In the genomic region with DNA sequence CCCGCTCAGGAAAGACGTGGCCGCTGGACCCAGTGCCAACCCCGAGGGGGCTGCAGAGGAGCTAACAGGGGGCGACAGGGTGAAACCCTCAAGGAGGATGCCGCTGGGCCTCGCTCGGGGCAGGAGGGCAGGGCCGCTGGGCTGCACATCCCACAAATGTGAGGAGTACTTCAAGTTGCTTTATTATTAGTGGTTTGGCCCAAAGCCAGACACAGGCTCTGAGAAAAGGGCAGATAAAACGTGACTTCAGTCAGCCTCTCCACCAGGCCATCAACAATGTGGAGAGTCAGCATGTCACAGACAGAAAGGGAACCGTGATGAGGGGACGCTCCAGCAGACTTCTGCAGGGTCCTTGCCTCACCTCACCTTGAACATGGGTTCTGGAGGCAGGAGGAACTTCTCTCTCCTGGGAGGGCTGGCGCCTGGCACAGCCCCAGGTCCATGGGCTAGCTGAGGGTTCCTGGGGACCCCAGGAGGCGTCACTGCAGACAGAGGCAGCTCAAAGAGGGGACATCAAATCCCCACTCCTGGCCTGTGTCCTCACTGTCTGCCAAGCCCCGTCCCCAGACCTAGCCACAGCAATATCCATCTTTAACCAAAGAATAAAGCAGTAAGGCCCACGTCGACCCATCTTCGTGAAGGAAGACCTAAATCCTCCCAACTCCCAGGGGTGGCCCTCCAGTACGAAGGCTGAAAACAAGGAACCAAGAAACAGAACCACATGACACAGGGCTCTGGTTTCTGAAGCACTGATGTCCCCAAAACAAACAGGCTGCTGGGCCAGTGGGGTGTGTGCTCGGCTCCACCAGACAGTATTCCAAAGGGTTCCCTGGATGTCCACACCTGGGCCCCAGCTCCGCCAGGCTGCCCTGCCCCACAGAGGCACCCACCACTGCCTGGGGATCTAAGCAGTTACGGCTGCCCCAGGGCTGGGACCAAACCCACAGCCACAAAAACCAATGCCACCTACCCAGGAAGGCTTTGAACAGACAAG, we compare ENCODE assay signal across 10 cellular contexts. TPM values are rescaled to one million over a fixed set of nuclear protein-coding genes. Genes with fewer than 3 reads are reported as not detected.
DNase-seq lines count a peak whose midpoint lies in the region; ATAC-seq and TF ChIP-seq lines count a peak whose summit lies in the region.
"Had no signal": no experiment of that assay in that cellular context is flagged by ENCODE, and none has a peak within 500 bp of the region (broad histone marks: within the 10 kb centered on the region; RNA-seq: fewer than 3 reads in every experiment).

No MANE protein-coding gene starts in this region.

- 0 out of 2 replicates have a peak, but pooled peaks cover 2% of the 10 kb centered on the region for H3K27me3 ChIP-seq in OCI-LY3 (ENCODE audit: low read depth, low read length)
- no peaks in the 10 kb centered on the region for H3K27me3 ChIP-seq in stomach
- H3K27me3 ChIP-seq: upper lobe of right lung had no signal

- DNase-seq in HS-27A (ENCODE audit: low read depth): peak; percentile 58
- DNase-seq in fibroblast of pulmonary artery (ENCODE audit: low read depth): peak; percentile 53
- DNase-seq in stomach: peak; percentile 40
- DNase-seq in stimulated activated CD4-positive, alpha-beta T cell treated with anti-CD3 and anti-CD28 coated beads, Interleukin-4, amount 100 ng/mL, for 24 hours: no peak
- DNase-seq in GM20000 (ENCODE audit: low spot score): no peak
- DNase-seq: NCI-H1436, upper lobe of right lung had no signal

- H3K4me2 ChIP-seq in OCI-LY3 (ENCODE audit: low read length): peak overlapping the region; percentile 65

- 57 to 61% (median 59%) methylated on average over 17 to 22 of the region's 22 CpGs for WGBS in stomach, 5 donors

- peak overlapping the region; percentile 31 for H3K4me3 ChIP-seq in OCI-LY3 (ENCODE audit: low read length)
- H3K4me3 ChIP-seq in fibroblast of pulmonary artery (replicated peaks; ENCODE audit: low read depth, low read length): no peak overlapping the region
- no peak overlapping the region for H3K4me3 ChIP-seq in stomach
- H3K4me3 ChIP-seq: upper lobe of right lung had no signal

- no peak for ATAC-seq in HG03135 (IDR thresholded peaks at IDR 0.05; ENCODE audit: unreplicated experiment)
- ATAC-seq: esophagus mucosa, upper lobe of right lung had no signal

- TF ChIP-seq EP300 in stomach (IDR thresholded peaks at IDR 0.05): no peak

- TF ChIP-seq CTCF in OCI-LY3 (IDR thresholded peaks at IDR 0.05; ENCODE audit: low read depth, low read length): no peak
- no peak for TF ChIP-seq CTCF in fibroblast of pulmonary artery (IDR thresholded peaks at IDR 0.05; ENCODE audit: low read length, missing control alignments)
- no peak for TF ChIP-seq CTCF in stomach (IDR thresholded peaks at IDR 0.05)
- TF ChIP-seq CTCF in GM20000 (IDR thresholded peaks at IDR 0.05; ENCODE audit: extremely low read depth, missing control alignments): no peak

- H3K36me3 ChIP-seq in OCI-LY3 (replicated peaks; ENCODE audit: low read depth, low read length) (no peaks in the 10 kb centered on the region), stomach (no peaks in the 10 kb centered on the region)
- H3K36me3 ChIP-seq: upper lobe of right lung had no signal

- peak overlapping the region; percentile 12; the same call in 1 of the 2 replicates for H2AFZ ChIP-seq in OCI-LY3 (ENCODE audit: low read depth, low read length)

- no peaks in the 10 kb centered on the region for H3K79me2 ChIP-seq in OCI-LY3 (ENCODE audit: low read length)

- no peaks in the 10 kb centered on the region for H4K20me1 ChIP-seq in OCI-LY3 (ENCODE audit: insufficient read depth, low read length)

- H3K27ac ChIP-seq in OCI-LY3 (ENCODE audit: low read length) (peak overlapping the region; percentile 73), stomach (peak overlapping the region in 3 of 5 donors; percentile 14 to 91 (median 83))
- H3K27ac ChIP-seq: upper lobe of right lung had no signal

- intact Hi-C loops in stomach (cut with DNase I; ENCODE audit: low total_unique reads): loop anchor here (5.0 kb wide), 1 partner anchor 33 kb away; a partner anchor contains a TSS

- peaks cover 52% of the 10 kb centered on the region for H3K4me1 ChIP-seq in OCI-LY3 (ENCODE audit: low read length)
- H3K4me1 ChIP-seq in stomach: peaks cover 84 to 100% (median 95%) of the 10 kb centered on the region in 4 donors

- no peaks in the 10 kb centered on the region for H3K9me3 ChIP-seq in OCI-LY3 (ENCODE audit: insufficient read depth, low read length)
- H3K9me3 ChIP-seq in stomach: no peaks in the 10 kb centered on the region
- H3K9me3 ChIP-seq: upper lobe of right lung had no signal

- no peak for TF ChIP-seq POLR2A in stomach (IDR thresholded peaks at IDR 0.05)

- H3K9ac ChIP-seq in OCI-LY3 (ENCODE audit: low read length): peak overlapping the region; percentile 47

RNA-seq across cellular contexts. Expression of a gene that starts 35.1 kb away (rescaled TPM):
- total RNA-seq in stomach: 10 to 100 TPM; 10.5 to 28.6 (median 14.5) TPM
- 10 to 100 TPM; 11.4 to 20.1 (median 17.3) TPM for polyA plus RNA-seq in stomach

Comparison
In these comparisons a context has a peak if more than half of its experiments do, and no peak if none do; other contexts are left out.
1. DNase-seq: peak in HS-27A (single experiment), fibroblast of pulmonary artery (single experiment) and stomach (single experiment); none in stimulated activated CD4-positive, alpha-beta T cell treated with anti-CD3 and anti-CD28 coated beads, Interleukin-4, amount 100 ng/mL, for 24 hours (single experiment) and GM20000 (single experiment).